8 cellular contexts compared by ENCODE assay signal in genomic region chr1:8985915-8986813, GRCh38. TPM values are rescaled to one million over a fixed set of nuclear protein-coding genes. Genes with fewer than 3 reads are reported as not detected.
A peak's percentile ranks its signal among the peaks of the same experiment; 100 is the strongest.
DNase-seq lines count a peak whose midpoint lies in the region; ATAC-seq, FAIRE-seq and TF ChIP-seq lines count a peak whose summit lies in the region.

No MANE protein-coding gene starts in this region.

- H3K4me3 ChIP-seq in RWPE2 (ENCODE audit: severe bottlenecking) (no peak overlapping the region), fibroblast of mammary gland (ENCODE audit: control insufficient read depth, low read depth, low read length) (no peak overlapping the region), pancreas (no peak overlapping the region)

- 46 to 47% methylated on average over 14 of the region's 14 CpGs for WGBS in pancreas, 2 donors

- H3K36me3 ChIP-seq in RWPE2 (ENCODE audit: low read depth), result no peaks in the 10 kb centered on the region
- no peaks in the 10 kb centered on the region for H3K36me3 ChIP-seq in pancreas

- H3K27ac ChIP-seq in RWPE2 (ENCODE audit: poor library complexity, severe bottlenecking) (peak overlapping the region; percentile 71), pancreas (peak overlapping the region in 2 of 4 donors; percentile 46 to 73)

- H3K4me1 ChIP-seq in RWPE2 (ENCODE audit: insufficient read depth, poor library complexity, severe bottlenecking), result peaks cover 6% of the 10 kb centered on the region
- H3K4me1 ChIP-seq in pancreas, result peaks cover 0 to 3% (median 0%) of the 10 kb centered on the region in 3 donors

- ATAC-seq in RWPE2 (ENCODE audit: low read depth) (peak; percentile 91), pancreas (peak; percentile 83 to 95 (median 91)), HG03439 (IDR thresholded peaks at IDR 0.05; ENCODE audit: unreplicated experiment) (no peak)

- intact Hi-C loops in pancreas (cut with DNase I), result loop anchor here in 1 of 3 donors (5.0 kb wide), 1 partner anchor 64 kb away; no protein-coding TSS in a partner anchor

- TF ChIP-seq CTCF in RWPE2 (IDR thresholded peaks at IDR 0.05; ENCODE audit: poor library complexity, severe bottlenecking), result no peak
- no peak for TF ChIP-seq CTCF in fibroblast of mammary gland (conservative IDR thresholded peaks at IDR 0.05; ENCODE audit: control insufficient read depth, insufficient read depth, low read depth, low read length)
- TF ChIP-seq CTCF in pancreas (IDR thresholded peaks at IDR 0.05), result no peak

- H3K27me3 ChIP-seq in RWPE2 (ENCODE audit: insufficient read depth, poor library complexity, severe bottlenecking), result no peaks in the 10 kb centered on the region
- no peaks in the 10 kb centered on the region for H3K27me3 ChIP-seq in pancreas

- H3K9me3 ChIP-seq in RWPE2 (ENCODE audit: severe bottlenecking) (no peaks in the 10 kb centered on the region), pancreas (no peaks in the 10 kb centered on the region)

- FAIRE-seq in pancreas (lab: Jason Lieb, UNC), result no peak

- DNase-seq in GM03348 (ENCODE audit: low spot score) (peak; percentile 91), RWPE2 (ENCODE audit: low spot score) (peak; percentile 88), fibroblast of mammary gland (ENCODE audit: low read depth) (peak; percentile 96), pancreas (peak; percentile 70 to 82 (median 79)), germinal center (ENCODE audit: low spot score) (no peak)
- DNase-seq in activated effector memory CD4-positive, alpha-beta T cell treated with anti-CD3 and anti-CD28 coated beads, Interleukin-2, amount 50 U/mL, for 16 hours, result no peak
- no peak for DNase-seq in effector CD8-positive, alpha-beta T cell (lab: John Stamatoyannopoulos, UW)

RNA-seq across cellular contexts. Expression of gene SLC2A7, which starts 40.1 kb away (rescaled TPM):
- total RNA-seq in pancreas, result not detected
- not detected for polyA plus RNA-seq in pancreas

RNA-seq across cellular contexts. Expression of gene CA6, which starts 40.5 kb away (rescaled TPM):
- not detected for total RNA-seq in pancreas
- polyA plus RNA-seq in pancreas, result not detected

Comparison
In these comparisons a context has a peak if more than half of its experiments do, and no peak if none do; other contexts are left out.
1. DNase-seq: peak in GM03348 (single experiment), RWPE2 (single experiment), fibroblast of mammary gland (single experiment) and pancreas (6 of 6); none in activated effector memory CD4-positive, alpha-beta T cell treated with anti-CD3 and anti-CD28 coated beads, Interleukin-2, amount 50 U/mL, for 16 hours (single experiment), germinal center (single experiment) and effector CD8-positive, alpha-beta T cell (single experiment).